In genomic region chr17:79389896-79390295, GRCh38 we compare ENCODE assay signal across 28 cellular contexts.
"Had no signal": no experiment of that assay in that cellular context is flagged by ENCODE, and none has a peak within 500 bp of the region (broad histone marks: within the 10 kb centered on the region; RNA-seq: fewer than 3 reads in every experiment).

No MANE protein-coding gene starts in this region.

- H3K9me3 ChIP-seq: adrenal gland, ascending aorta, body of pancreas, breast epithelium had no signal

- H3K36me3 ChIP-seq: adrenal gland, ascending aorta, brain microvascular endothelial cell, breast epithelium, cardiac muscle cell had no signal

- H3K4me1 ChIP-seq: adrenal gland, ascending aorta, body of pancreas, breast epithelium had no signal

- H3K27ac ChIP-seq: adrenal gland, ascending aorta, body of pancreas, brain microvascular endothelial cell, breast epithelium, cardiac muscle cell had no signal

- H3K4me3 ChIP-seq: adrenal gland, ascending aorta, body of pancreas, breast epithelium, cardiac muscle cell had no signal

- H3K27me3 ChIP-seq: brain microvascular endothelial cell had no signal

- DNase-seq: activated effector memory CD4-positive, alpha-beta T cell treated with anti-CD3 and anti-CD28 coated beads, Interleukin-2, amount 50 U/mL, for 16 hours; activated effector memory CD4-positive, alpha-beta T cell treated with Interleukin-2 at 50 U/mL for 16 hours; activated gamma-delta T cell; activated gamma-delta T cell treated with Interleukin-2 at 50 U/mL for 16 hours; activated naive CD4-positive, alpha-beta T cell; activated naive CD4-positive, alpha-beta T cell treated with anti-CD3 and anti-CD28 coated beads for 36 hours; activated naive CD4-positive, alpha-beta T cell treated with anti-CD3 and anti-CD28 coated beads, Interleukin-2, amount 10 ng/mL, durations not matched to agents 7 days and 5 days; activated naive CD4-positive, alpha-beta T cell treated with anti-CD3 and anti-CD28 coated beads, Interleukin-2, amount 50 U/mL, for 16 hours; activated naive CD4-positive, alpha-beta T cell treated with Interleukin-2 at 50 U/mL for 16 hours; activated naive CD8-positive, alpha-beta T cell treated with anti-CD3 and anti-CD28 coated beads for 36 hours; activated naive CD8-positive, alpha-beta T cell treated with anti-CD3 and anti-CD28 coated beads, Interleukin-2, amount 10 ng/mL, durations not matched to agents 7 days and 5 days; activated naive CD8-positive, alpha-beta T cell treated with anti-CD3 and anti-CD28 coated beads, Interleukin-2, amount 50 U/mL, for 24 hours; activated T-cell treated with anti-CD3 and anti-CD28 coated beads, Interleukin-2, amount 50 U/mL, for 24 hours; activated T-cell treated with anti-CD3 and anti-CD28 coated beads, Interleukin-2, amount 50 U/mL, for 4 hours; activated T-cell treated with anti-CD3 and anti-CD28 coated beads, Interleukin-2, amount 50 U/mL, for 48 hours; activated T-cell treated with anti-CD3 and anti-CD28 coated beads, Interleukin-2, amount 50 U/mL, for 72 hours; adrenal gland; amniotic stem cell; amygdala; anterior cingulate cortex; aorta; body of pancreas; brain microvascular endothelial cell; central memory CD4-positive, alpha-beta T cell; cerebellar nuclear complex had no signal
